In the genomic region with DNA sequence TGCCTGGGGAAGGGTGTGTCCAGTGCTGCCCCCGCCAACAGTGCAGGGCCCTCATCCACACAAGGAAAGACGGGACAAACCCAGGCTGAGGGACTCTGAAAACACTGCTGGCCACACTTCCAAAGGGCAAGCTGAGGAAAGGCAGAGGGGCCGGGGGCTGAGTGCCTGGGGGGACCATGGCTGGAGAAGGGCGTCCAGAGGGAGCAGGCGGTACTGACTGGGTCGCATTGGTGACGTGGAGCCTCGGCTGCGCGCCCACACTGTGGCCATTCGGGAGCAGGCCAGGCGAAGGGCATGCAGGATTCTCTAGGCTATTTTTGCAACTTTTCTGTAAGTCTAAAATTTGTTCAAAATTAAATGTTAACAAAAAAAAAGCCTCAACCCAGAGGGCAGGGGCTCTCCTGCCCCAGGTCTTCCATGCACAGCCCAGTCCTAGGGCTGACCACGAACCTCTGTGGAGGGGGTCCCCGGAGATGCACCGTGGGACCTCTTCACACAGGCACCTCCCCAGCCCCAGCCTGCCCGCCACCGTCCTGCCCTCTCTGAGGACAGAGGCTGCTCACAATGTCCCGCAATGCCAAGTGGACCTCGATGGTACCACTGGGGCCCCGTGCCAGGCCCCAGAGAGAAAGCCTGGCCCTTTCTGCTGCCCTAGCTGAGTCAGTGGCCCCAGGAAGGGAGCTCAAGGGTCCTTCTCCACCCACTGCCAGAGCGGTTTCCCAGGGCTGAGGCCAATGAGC, we compare ENCODE assay signal across 25 cellular contexts. TPM values are rescaled to one million over a fixed set of nuclear protein-coding genes. Genes with fewer than 3 reads are reported as not detected.
DNase-seq lines count a peak whose midpoint lies in the region; TF ChIP-seq lines count a peak whose summit lies in the region.
"Had no signal": no experiment of that assay in that cellular context is flagged by ENCODE, and none has a peak within 500 bp of the region (broad histone marks: within the 10 kb centered on the region; RNA-seq: fewer than 3 reads in every experiment).

No MANE protein-coding gene starts in this region.

- H3K79me2 ChIP-seq in neural progenitor cell (ENCODE audit: low read depth) = no peaks in the 10 kb centered on the region

- H3K36me3 ChIP-seq in neural progenitor cell = no peaks in the 10 kb centered on the region
- H3K36me3 ChIP-seq: BLaER1 had no signal

- H3K9me3 Mint-ChIP-seq in CD14-positive monocyte = no peaks in the 10 kb centered on the region
- no peaks in the 10 kb centered on the region for H3K9me3 Mint-ChIP-seq in dendritic cell treated with granulocyte-macrophage colony-stimulating factor and Interleukin-4, amounts not matched to agents 40 ng/mL and 50 ng/mL, for 4 days
- no peaks in the 10 kb centered on the region for H3K9me3 Mint-ChIP-seq in neural progenitor cell
- no peaks in the 10 kb centered on the region for H3K9me3 Mint-ChIP-seq in activated T-helper 2 cell treated with anti-CD3 and anti-CD28 coated beads, Interferon-gamma antibody, Interleukin-2, Interleukin-4, amounts not matched to agents 10 μg/mL and 5 μg/mL and 100 μg/mL, durations not matched to agents 14 hours and 24 hours and 36 hours
- H3K9me3 Mint-ChIP-seq: CD8-positive, alpha-beta memory T cell had no signal

- no peak overlapping the region for H3K4me3 ChIP-seq in neural progenitor cell
- H3K4me3 ChIP-seq: BLaER1 had no signal

- no peak for TF ChIP-seq CTCF in CD14-positive monocyte (IDR thresholded peaks at IDR 0.05)
- TF ChIP-seq CTCF in RWPE1 (conservative IDR thresholded peaks at IDR 0.05; ENCODE audit: low read depth) = no peak
- no peak for TF ChIP-seq CTCF in neural progenitor cell (IDR thresholded peaks at IDR 0.05)

- H3K27ac Mint-ChIP-seq in CD14-positive monocyte (peak overlapping the region in 1 of 7 donors; percentile 75), neural progenitor cell (no peak overlapping the region)
- peak overlapping the region; percentile 100 for H3K27ac Mint-ChIP-seq in dendritic cell treated with granulocyte-macrophage colony-stimulating factor and Interleukin-4, amounts not matched to agents 40 ng/mL and 50 ng/mL, for 4 days
- no peak overlapping the region for H3K27ac Mint-ChIP-seq in activated T-helper 2 cell treated with anti-CD3 and anti-CD28 coated beads, Interferon-gamma antibody, Interleukin-2, Interleukin-4, amounts not matched to agents 10 μg/mL and 5 μg/mL and 100 μg/mL, durations not matched to agents 14 hours and 24 hours and 36 hours

- H3K27ac ChIP-seq in RWPE1 (peak overlapping the region; percentile 49), neural progenitor cell (no peak overlapping the region)
- H3K27ac ChIP-seq: BLaER1 had no signal

- no peaks in the 10 kb centered on the region for H4K20me1 ChIP-seq in neural progenitor cell (ENCODE audit: low read depth)
- H4K20me1 ChIP-seq: BLaER1 had no signal

- H3K36me3 Mint-ChIP-seq in CD14-positive monocyte (peaks cover 41 to 77% of the 10 kb centered on the region in 2 donors), neural progenitor cell (no peaks in the 10 kb centered on the region)
- peaks cover 86% of the 10 kb centered on the region for H3K36me3 Mint-ChIP-seq in dendritic cell treated with granulocyte-macrophage colony-stimulating factor and Interleukin-4, amounts not matched to agents 40 ng/mL and 50 ng/mL, for 4 days (ENCODE audit: low read depth)
- H3K36me3 Mint-ChIP-seq in activated T-helper 2 cell treated with anti-CD3 and anti-CD28 coated beads, Interferon-gamma antibody, Interleukin-2, Interleukin-4, amounts not matched to agents 10 μg/mL and 5 μg/mL and 100 μg/mL, durations not matched to agents 14 hours and 24 hours and 36 hours (ENCODE audit: low read depth) = peaks cover 36% of the 10 kb centered on the region

- H3K9me3 ChIP-seq in neural progenitor cell (ENCODE audit: low read depth) = no peaks in the 10 kb centered on the region
- H3K9me3 ChIP-seq: BLaER1, SK-N-SH had no signal

- H3K9ac ChIP-seq in neural progenitor cell = no peak overlapping the region
- H3K9ac ChIP-seq: BLaER1, SK-N-SH had no signal

- H3K4me1 ChIP-seq in neural progenitor cell = peaks cover 7% of the 10 kb centered on the region

- peaks cover 40% of the 10 kb centered on the region for H3K4me1 Mint-ChIP-seq in CD14-positive monocyte
- peaks cover 49% of the 10 kb centered on the region for H3K4me1 Mint-ChIP-seq in dendritic cell treated with granulocyte-macrophage colony-stimulating factor and Interleukin-4, amounts not matched to agents 40 ng/mL and 50 ng/mL, for 4 days (ENCODE audit: low read depth)
- H3K4me1 Mint-ChIP-seq in neural progenitor cell = peaks cover 21% of the 10 kb centered on the region
- peaks cover 24% of the 10 kb centered on the region for H3K4me1 Mint-ChIP-seq in activated T-helper 2 cell treated with anti-CD3 and anti-CD28 coated beads, Interferon-gamma antibody, Interleukin-2, Interleukin-4, amounts not matched to agents 10 μg/mL and 5 μg/mL and 100 μg/mL, durations not matched to agents 14 hours and 24 hours and 36 hours (ENCODE audit: low read depth)

- no peak overlapping the region for H2AFZ ChIP-seq in neural progenitor cell (replicated peaks)

- H3K4me3 Mint-ChIP-seq in CD14-positive monocyte = no peak overlapping the region
- no peak overlapping the region for H3K4me3 Mint-ChIP-seq in dendritic cell treated with granulocyte-macrophage colony-stimulating factor and Interleukin-4, amounts not matched to agents 40 ng/mL and 50 ng/mL, for 4 days
- H3K4me3 Mint-ChIP-seq in neural progenitor cell = peak overlapping the region; percentile 43
- no peak overlapping the region for H3K4me3 Mint-ChIP-seq in activated T-helper 2 cell treated with anti-CD3 and anti-CD28 coated beads, Interferon-gamma antibody, Interleukin-2, Interleukin-4, amounts not matched to agents 10 μg/mL and 5 μg/mL and 100 μg/mL, durations not matched to agents 14 hours and 24 hours and 36 hours (ENCODE audit: low read depth)

- intact Hi-C loops in CD14-positive monocyte (cut with micrococcal nuclease) = no loop called here
- intact Hi-C loops in dendritic cell treated with granulocyte-macrophage colony-stimulating factor and Interleukin-4, amounts not matched to agents 40 ng/mL and 50 ng/mL, for 4 days (cut with micrococcal nuclease) = no loop called here
- intact Hi-C loops in activated T-helper 2 cell treated with anti-CD3 and anti-CD28 coated beads, Interferon-gamma antibody, Interleukin-2, Interleukin-4, amounts not matched to agents 10 μg/mL and 5 μg/mL and 100 μg/mL, durations not matched to agents 14 hours and 24 hours and 36 hours (cut with micrococcal nuclease) = no loop called here

- CTCF ChIA-PET in RWPE1 (lab: Yijun Ruan, JAX) = interaction anchor here (0.6 kb wide), 1 partner anchor 20 kb away, joined by 8 read pairs; no protein-coding TSS in a partner anchor

- POLR2A ChIA-PET in RWPE1 (lab: Yijun Ruan, JAX; ENCODE audit: low non-redundant PET) = no interaction called here

- H3K27me3 Mint-ChIP-seq in CD14-positive monocyte (ENCODE audit: low read depth in 3 of 3) (peaks cover 0 to 1% (median 1%) of the 10 kb centered on the region in 3 donors), neural progenitor cell (ENCODE audit: insufficient read depth, low read depth) (peaks cover 10% of the 10 kb centered on the region)
- H3K27me3 Mint-ChIP-seq in dendritic cell treated with granulocyte-macrophage colony-stimulating factor and Interleukin-4, amounts not matched to agents 40 ng/mL and 50 ng/mL, for 4 days = no peaks in the 10 kb centered on the region
- H3K27me3 Mint-ChIP-seq in activated T-helper 2 cell treated with anti-CD3 and anti-CD28 coated beads, Interferon-gamma antibody, Interleukin-2, Interleukin-4, amounts not matched to agents 10 μg/mL and 5 μg/mL and 100 μg/mL, durations not matched to agents 14 hours and 24 hours and 36 hours (ENCODE audit: low read depth) = no peaks in the 10 kb centered on the region

- peaks cover 23% of the 10 kb centered on the region for H3K27me3 ChIP-seq in neural progenitor cell

- no peaks in the 10 kb centered on the region for H3F3A ChIP-seq in neural progenitor cell (ENCODE audit: low read depth)

- no peak overlapping the region for H3K4me2 ChIP-seq in neural progenitor cell
- H3K4me2 ChIP-seq: BLaER1, SK-N-SH had no signal

- peak; percentile 48 for DNase-seq in CD14-positive monocyte (ENCODE audit: low spot score)
- DNase-seq in RWPE1 (ENCODE audit: low spot score) = no peak
- DNase-seq in neural progenitor cell (ENCODE audit: low spot score) = no peak
- no peak for DNase-seq in activated T-helper 2 cell treated with anti-CD3 and anti-CD28 coated beads, Interferon-gamma antibody, Interleukin-2, Interleukin-4, amounts not matched to agents 10 μg/mL and 5 μg/mL and 100 μg/mL, durations not matched to agents 14 hours and 24 hours and 36 hours (ENCODE audit: low spot score)
- DNase-seq in hippocampal formation (lab: John Stamatoyannopoulos, UW) = no peak
- DNase-seq in activated naive CD4-positive, alpha-beta T cell treated with Interleukin-2 at 50 U/mL for 16 hours = no peak
- DNase-seq in activated CD8-positive, alpha-beta memory T cell treated with anti-CD3 and anti-CD28 coated beads, Interleukin-2, amount 50 U/mL, for 4 hours = no peak
- DNase-seq: CD8-positive, alpha-beta memory T cell; DMS 273 treated with DMSO at 0.1 percent for 48 hours; DMS79; GF-D8; KBM-7; NCI-H1105 treated with DMSO at 0.1 percent for 48 hours; NCI-H146; NCI-H1930; NCI-H446; NCI-H524 treated with DMSO at 0.1 percent for 48 hours; NCI-H774; SK-N-SH had no signal

RNA-seq across cellular contexts. Expression of gene ADAM8, which starts 10.4 kb away (rescaled TPM):
- polyA plus RNA-seq in CD14-positive monocyte = 10 to 100 TPM; 32.7 to 72.8 TPM
- total RNA-seq in neural progenitor cell (ENCODE audit: low replicate concordance) = 3.2 and 3.3 TPM in 2 replicates
- 214 and 220 TPM in 2 replicates for total RNA-seq in activated T-helper 2 cell treated with anti-CD3 and anti-CD28 coated beads, Interferon-gamma antibody, Interleukin-2, Interleukin-4, amounts not matched to agents 10 μg/mL and 5 μg/mL and 100 μg/mL, durations not matched to agents 14 hours and 24 hours and 36 hours

RNA-seq across cellular contexts. Expression of gene VENTX, which starts 28.6 kb away (rescaled TPM):
- polyA plus RNA-seq in CD14-positive monocyte = 1 to 10 TPM; 1.4 to 1.6 TPM
- 1.0 TPM in 1 of 2 replicates, not detected in the other for total RNA-seq in neural progenitor cell (ENCODE audit: low replicate concordance)
- 0.07 TPM in 1 of 2 replicates, not detected in the other for total RNA-seq in activated T-helper 2 cell treated with anti-CD3 and anti-CD28 coated beads, Interferon-gamma antibody, Interleukin-2, Interleukin-4, amounts not matched to agents 10 μg/mL and 5 μg/mL and 100 μg/mL, durations not matched to agents 14 hours and 24 hours and 36 hours
- total RNA-seq: CD8-positive, alpha-beta memory T cell; H4; LHCN-M2; MCF 10A had no signal
- polyA plus RNA-seq: AG04450; CD8-positive, alpha-beta memory T cell; SK-N-SH had no signal

RNA-seq across cellular contexts. Expression of gene UTF1, which starts 36.2 kb away (rescaled TPM):
- polyA plus RNA-seq in CD14-positive monocyte = under 1 TPM; 0.14 to 0.48 TPM
- not detected in 2 replicates for total RNA-seq in neural progenitor cell (ENCODE audit: low replicate concordance)
- 0.16 and 0.28 TPM in 2 replicates for total RNA-seq in activated T-helper 2 cell treated with anti-CD3 and anti-CD28 coated beads, Interferon-gamma antibody, Interleukin-2, Interleukin-4, amounts not matched to agents 10 μg/mL and 5 μg/mL and 100 μg/mL, durations not matched to agents 14 hours and 24 hours and 36 hours
- total RNA-seq: CD8-positive, alpha-beta memory T cell; H4; LHCN-M2; MCF 10A had no signal
- polyA plus RNA-seq: AG04450; CD8-positive, alpha-beta memory T cell; SK-N-SH had no signal

RNA-seq across cellular contexts. Expression of gene TUBGCP2, which starts 42.4 kb away (rescaled TPM):
- polyA plus RNA-seq in CD14-positive monocyte = 10 to 100 TPM; 25.9 to 39.3 TPM
- total RNA-seq in neural progenitor cell (ENCODE audit: low replicate concordance) = 54.8 and 55.4 TPM in 2 replicates
- total RNA-seq in activated T-helper 2 cell treated with anti-CD3 and anti-CD28 coated beads, Interferon-gamma antibody, Interleukin-2, Interleukin-4, amounts not matched to agents 10 μg/mL and 5 μg/mL and 100 μg/mL, durations not matched to agents 14 hours and 24 hours and 36 hours = 60.4 and 64.7 TPM in 2 replicates

RNA-seq across cellular contexts. Expression of gene ZNF511, which starts 42.5 kb away (rescaled TPM):
- 100 to 1,000 TPM in 1 of 2 donors, 10 to 100 TPM in 1; 84.7 to 118 TPM for polyA plus RNA-seq in CD14-positive monocyte
- 34.4 and 44.4 TPM in 2 replicates for total RNA-seq in neural progenitor cell (ENCODE audit: low replicate concordance)
- total RNA-seq in activated T-helper 2 cell treated with anti-CD3 and anti-CD28 coated beads, Interferon-gamma antibody, Interleukin-2, Interleukin-4, amounts not matched to agents 10 μg/mL and 5 μg/mL and 100 μg/mL, durations not matched to agents 14 hours and 24 hours and 36 hours = 88.4 and 89.7 TPM in 2 replicates

Comparison
In these comparisons a context has a peak if more than half of its experiments do, and no peak if none do; other contexts are left out.
1. RNA of gene ADAM8, which starts 10.4 kb away (total RNA-seq): 214 to 220 TPM in activated T-helper 2 cell treated with anti-CD3 and anti-CD28 coated beads, Interferon-gamma antibody, Interleukin-2, Interleukin-4, amounts not matched to agents 10 μg/mL and 5 μg/mL and 100 μg/mL, durations not matched to agents 14 hours and 24 hours and 36 hours; 3.2 to 3.3 TPM in neural progenitor cell; every median in the first group is over 10 times any median in the second.